ENCODE assay signal across 10 cellular contexts in genomic region chr19:5718032-5718578, GRCh38. TPM values are rescaled to one million over a fixed set of nuclear protein-coding genes. Genes with fewer than 3 reads are reported as not detected.
DNase-seq lines count a peak whose midpoint lies in the region; ATAC-seq, FAIRE-seq and TF ChIP-seq lines count a peak whose summit lies in the region.
"Had no signal": no experiment of that assay in that cellular context is flagged by ENCODE, and none has a peak within 500 bp of the region (broad histone marks: within the 10 kb centered on the region; RNA-seq: fewer than 3 reads in every experiment).

No MANE protein-coding gene starts in this region.

- ATAC-seq in GM21786 (IDR thresholded peaks at IDR 0.05; ENCODE audit: unreplicated experiment) (no peak), HG02973 (IDR thresholded peaks at IDR 0.05; ENCODE audit: unreplicated experiment) (no peak)

- WGBS in smooth muscle cell (ENCODE audit: low lambda C conversion rate), result 32% methylated on average over 14 of the region's 14 CpGs

- H3K79me2 ChIP-seq in SU-DHL-6 (ENCODE audit: insufficient read depth, low read length), result peaks cover 59% of the 10 kb centered on the region
- peaks cover 48% of the 10 kb centered on the region for H3K79me2 ChIP-seq in endothelial cell of umbilical vein (ENCODE audit: control insufficient read depth, insufficient read depth, low read length)
- peaks cover 51% of the 10 kb centered on the region for H3K79me2 ChIP-seq in smooth muscle cell (ENCODE audit: low read depth)

- peaks cover 12% of the 10 kb centered on the region for H4K20me1 ChIP-seq in SU-DHL-6 (ENCODE audit: low read depth, low read length)
- H4K20me1 ChIP-seq in endothelial cell of umbilical vein (replicated peaks; ENCODE audit: control insufficient read depth, extremely low read depth, insufficient read depth, low read length), result no peaks in the 10 kb centered on the region
- H4K20me1 ChIP-seq in smooth muscle cell (ENCODE audit: low read depth), result peaks cover 52% of the 10 kb centered on the region

- CTCF ChIA-PET in endothelial cell of umbilical vein (lab: Charles Lee), result interaction anchor here (1.2 to 1.4 kb wide), 2 partner anchors 27 to 28 kb away, joined by 3 to 6 read pairs; partner anchors contain the start of gene RPL36

- H3K27ac ChIP-seq in SU-DHL-6 (ENCODE audit: low read depth, low read length), result peak overlapping the region; percentile 64
- H3K27ac ChIP-seq in endothelial cell of umbilical vein (ENCODE audit: insufficient read depth, low read depth, low read length), result peak overlapping the region; percentile 85
- peak overlapping the region; percentile 98 for H3K27ac ChIP-seq in smooth muscle cell (ENCODE audit: low read depth)

- FAIRE-seq in endothelial cell of umbilical vein (lab: Jason Lieb, UNC), result no peak

- H3K36me3 ChIP-seq in SU-DHL-6 (ENCODE audit: low read length) (peaks cover 6% of the 10 kb centered on the region; the same call in 1 of the 2 replicates), endothelial cell of umbilical vein (ENCODE audit: control insufficient read depth in 2 of 2, extremely low read depth in 1 of 2, insufficient read depth in 2 of 2, low read length in 2 of 2) (peaks cover 0 to 4% of the 10 kb centered on the region in 2 experiments), smooth muscle cell (ENCODE audit: low read depth) (no peaks in the 10 kb centered on the region)

- H3K4me2 ChIP-seq in SU-DHL-6 (ENCODE audit: low read depth, low read length, poor library complexity, severe bottlenecking) (peak overlapping the region; percentile 85), endothelial cell of umbilical vein (ENCODE audit: insufficient read depth, low read length) (peak overlapping the region; percentile 91), smooth muscle cell (peak overlapping the region; percentile 96)

- DNase-seq in GM12865 (ENCODE audit: low read depth) (no peak), endothelial cell of umbilical vein (ENCODE audit: low read depth, low spot score) (no peak), smooth muscle cell (lab: John Stamatoyannopoulos, UW; ENCODE audit: unreplicated experiment) (no peak), NCI-H345 treated with DMSO at 0.1 percent for 48 hours (lab: John Stamatoyannopoulos, UW; ENCODE audit: unreplicated experiment) (no peak), NCI-H2227 (lab: John Stamatoyannopoulos, UW; ENCODE audit: unreplicated experiment) (no peak)

- no peaks in the 10 kb centered on the region for H3K9me2 ChIP-seq in SU-DHL-6 (replicated peaks; ENCODE audit: insufficient read depth, low read length)

- H3F3A ChIP-seq in SU-DHL-6 (ENCODE audit: insufficient read depth) (no peaks in the 10 kb centered on the region), smooth muscle cell (ENCODE audit: low read depth) (peaks cover 12% of the 10 kb centered on the region)

- dilution Hi-C loops in endothelial cell of umbilical vein (cut with MboI; ENCODE audit: extremely low pct_ligation_motif_present, low sequenced_read_pairs), result no loop called here

- H3K4me3 ChIP-seq in GM12865 (ENCODE audit: low read depth, low read length), result peak overlapping the region; percentile 73
- peak overlapping the region; percentile 81 for H3K4me3 ChIP-seq in SU-DHL-6 (ENCODE audit: insufficient read depth, low read length, poor library complexity, severe bottlenecking)
- peak overlapping the region in 1 of 3 experiments; percentile 79 for H3K4me3 ChIP-seq in endothelial cell of umbilical vein (replicated peaks in 1 of 3; ENCODE audit: insufficient read depth in 1 of 3, low read depth in 1 of 3, low read length in 3 of 3)
- peak overlapping the region; percentile 64 for H3K4me3 ChIP-seq in smooth muscle cell

- no peak overlapping the region for H2AFZ ChIP-seq in SU-DHL-6 (ENCODE audit: low read depth, low read length, severe bottlenecking)
- no peak overlapping the region for H2AFZ ChIP-seq in endothelial cell of umbilical vein (ENCODE audit: low read depth, low read length)
- no peak overlapping the region for H2AFZ ChIP-seq in smooth muscle cell (ENCODE audit: low read depth)

- H3K9me3 ChIP-seq in SU-DHL-6 (ENCODE audit: insufficient read depth, low read length) (no peaks in the 10 kb centered on the region), endothelial cell of umbilical vein (replicated peaks; ENCODE audit: control insufficient read depth, insufficient read depth, low read length) (no peaks in the 10 kb centered on the region), smooth muscle cell (replicated peaks; ENCODE audit: low read depth) (no peaks in the 10 kb centered on the region)

- H3K27me3 ChIP-seq in SU-DHL-6 (ENCODE audit: low read length), result no peaks in the 10 kb centered on the region
- no peaks in the 10 kb centered on the region for H3K27me3 ChIP-seq in endothelial cell of umbilical vein (ENCODE audit: control insufficient read depth in 2 of 2, insufficient read depth in 2 of 2, low read length in 2 of 2)
- H3K27me3 ChIP-seq in smooth muscle cell (ENCODE audit: low read depth), result no peaks in the 10 kb centered on the region

- intact Hi-C loops in endothelial cell of umbilical vein (cut with micrococcal nuclease), result no loop called here

- POLR2A ChIA-PET in endothelial cell of umbilical vein (lab: Charles Lee), result no interaction called here

- no peak for TF ChIP-seq POLR2A in endothelial cell of umbilical vein (IDR thresholded peaks at IDR 0.05; ENCODE audit: low read depth, low read length)

- BruUV-seq in endothelial cell of umbilical vein (replicated peaks; lab: Mats Ljungman, UMichigan), result no TSS peak

- H3K9ac ChIP-seq in SU-DHL-6 (ENCODE audit: low read length) (peak overlapping the region; percentile 87), endothelial cell of umbilical vein (replicated peaks; ENCODE audit: extremely low read depth, insufficient read depth, low read length) (peak overlapping the region; percentile 81), smooth muscle cell (ENCODE audit: low read depth) (peak overlapping the region; percentile 94)

- H3K4me1 ChIP-seq in endothelial cell of umbilical vein (ENCODE audit: control insufficient read depth, extremely low read depth, insufficient read depth, low read length) (peaks cover 15% of the 10 kb centered on the region), smooth muscle cell (ENCODE audit: low read depth) (peaks cover 10% of the 10 kb centered on the region)

- no peaks in the 10 kb centered on the region for H3K9me1 ChIP-seq in endothelial cell of umbilical vein (replicated peaks; ENCODE audit: control insufficient read depth, extremely low read depth, insufficient read depth, low read length)

- TF ChIP-seq CTCF in GM12865 (IDR thresholded peaks at IDR 0.05; ENCODE audit: insufficient read depth, low read depth, low read length, missing control alignments) (no peak), SU-DHL-6 (IDR thresholded peaks at IDR 0.05; ENCODE audit: insufficient read depth, low read length, poor library complexity, severe bottlenecking) (no peak), endothelial cell of umbilical vein (IDR thresholded peaks at IDR 0.05; ENCODE audit: extremely low read depth in 1 of 2, insufficient read depth in 1 of 2, low read depth in 1 of 2, low read length in 2 of 2) (no peak), smooth muscle cell (IDR thresholded peaks at IDR 0.05; ENCODE audit: borderline replicate concordance, insufficient read depth, poor library complexity, severe bottlenecking) (no peak)

RNA-seq across cellular contexts. Expression of gene LONP1, which starts 1.8 kb away (rescaled TPM):
- total RNA-seq in endothelial cell of umbilical vein (95.1 and 95.7 TPM in 2 replicates), smooth muscle cell (30.2 and 31.6 TPM in 2 replicates)
- polyA plus RNA-seq in endothelial cell of umbilical vein (70.0 and 89.2 TPM in 2 replicates), smooth muscle cell (67.7 and 82.6 TPM in 2 replicates)
- polyA plus RNA-seq in endothelial cell of umbilical vein (2011; cell fraction: cytosol; rRNA removed), result 41.1 and 58.7 TPM in 2 replicates
- polyA plus RNA-seq in endothelial cell of umbilical vein (2011; cell fraction: nucleus; rRNA removed), result 98.8 and 102 TPM in 2 replicates
- 50.8 and 65.0 TPM in 2 replicates for polyA plus RNA-seq in endothelial cell of umbilical vein (2012)
- polyA minus RNA-seq in endothelial cell of umbilical vein, result 35.4 and 48.9 TPM in 2 replicates
- polyA minus RNA-seq in endothelial cell of umbilical vein (2011; cell fraction: cytosol; rRNA and poly(A)+ RNA removed), result 67.5 TPM
- 23.9 and 39.0 TPM in 2 replicates for polyA minus RNA-seq in endothelial cell of umbilical vein (2011; cell fraction: nucleus; rRNA and poly(A)+ RNA removed)

RNA-seq across cellular contexts. Expression of gene CATSPERD, which starts 2.3 kb away (rescaled TPM):
- not detected in 2 replicates for total RNA-seq in endothelial cell of umbilical vein
- polyA plus RNA-seq in endothelial cell of umbilical vein, result not detected in 2 replicates
- polyA plus RNA-seq in endothelial cell of umbilical vein (2011; cell fraction: cytosol; rRNA removed), result not detected in 2 replicates
- not detected in 2 replicates for polyA plus RNA-seq in endothelial cell of umbilical vein (2011; cell fraction: nucleus; rRNA removed)
- polyA plus RNA-seq in endothelial cell of umbilical vein (2012), result not detected in 2 replicates
- not detected in 2 replicates for polyA minus RNA-seq in endothelial cell of umbilical vein
- polyA minus RNA-seq in endothelial cell of umbilical vein (2011; cell fraction: cytosol; rRNA and poly(A)+ RNA removed), result not detected
- polyA minus RNA-seq in endothelial cell of umbilical vein (2011; cell fraction: nucleus; rRNA and poly(A)+ RNA removed), result not detected in 2 replicates
- not detected in 2 replicates for total RNA-seq in smooth muscle cell
- polyA plus RNA-seq in smooth muscle cell, result not detected in 2 replicates
- total RNA-seq: HT-29, lung microvascular endothelial cell had no signal

RNA-seq across cellular contexts. Expression of gene RPL36, which starts 28.0 kb away (rescaled TPM):
- total RNA-seq in endothelial cell of umbilical vein (944 and 1,033 TPM in 2 replicates), smooth muscle cell (591 and 641 TPM in 2 replicates)
- polyA plus RNA-seq in endothelial cell of umbilical vein (835 and 1,084 TPM in 2 replicates), smooth muscle cell (1,079 and 1,182 TPM in 2 replicates)
- 561 and 877 TPM in 2 replicates for polyA plus RNA-seq in endothelial cell of umbilical vein (2011; cell fraction: cytosol; rRNA removed)
- 224 and 232 TPM in 2 replicates for polyA plus RNA-seq in endothelial cell of umbilical vein (2011; cell fraction: nucleus; rRNA removed)
- 1,177 and 1,852 TPM in 2 replicates for polyA plus RNA-seq in endothelial cell of umbilical vein (2012)
- polyA minus RNA-seq in endothelial cell of umbilical vein, result 208 and 264 TPM in 2 replicates
- polyA minus RNA-seq in endothelial cell of umbilical vein (2011; cell fraction: cytosol; rRNA and poly(A)+ RNA removed), result 889 TPM
- 50.3 and 106 TPM in 2 replicates for polyA minus RNA-seq in endothelial cell of umbilical vein (2011; cell fraction: nucleus; rRNA and poly(A)+ RNA removed)

RNA-seq across cellular contexts. Expression of gene HSD11B1L, which starts 37.3 kb away (rescaled TPM):
- total RNA-seq in endothelial cell of umbilical vein (4.4 and 5.0 TPM in 2 replicates), smooth muscle cell (10.3 and 28.0 TPM in 2 replicates)
- polyA plus RNA-seq in endothelial cell of umbilical vein (9.1 and 10.2 TPM in 2 replicates), smooth muscle cell (28.4 and 28.5 TPM in 2 replicates)
- 4.9 and 6.1 TPM in 2 replicates for polyA plus RNA-seq in endothelial cell of umbilical vein (2011; cell fraction: cytosol; rRNA removed)
- polyA plus RNA-seq in endothelial cell of umbilical vein (2011; cell fraction: nucleus; rRNA removed), result 4.1 and 4.4 TPM in 2 replicates
- polyA plus RNA-seq in endothelial cell of umbilical vein (2012), result 4.2 and 11.2 TPM in 2 replicates
- 2.0 and 2.1 TPM in 2 replicates for polyA minus RNA-seq in endothelial cell of umbilical vein
- not detected for polyA minus RNA-seq in endothelial cell of umbilical vein (2011; cell fraction: cytosol; rRNA and poly(A)+ RNA removed)
- polyA minus RNA-seq in endothelial cell of umbilical vein (2011; cell fraction: nucleus; rRNA and poly(A)+ RNA removed), result 2.3 TPM in 1 of 2 replicates, not detected in the other

RNA-seq across cellular contexts. Expression of gene MICOS13, which starts 37.8 kb away (rescaled TPM):
- total RNA-seq in endothelial cell of umbilical vein, result 53.0 and 55.3 TPM in 2 replicates
- 86.1 and 115 TPM in 2 replicates for polyA plus RNA-seq in endothelial cell of umbilical vein
- polyA plus RNA-seq in endothelial cell of umbilical vein (2011; cell fraction: cytosol; rRNA removed), result 38.6 and 56.1 TPM in 2 replicates
- polyA plus RNA-seq in endothelial cell of umbilical vein (2011; cell fraction: nucleus; rRNA removed), result 12.5 and 16.9 TPM in 2 replicates
- polyA plus RNA-seq in endothelial cell of umbilical vein (2012), result 41.0 and 68.2 TPM in 2 replicates
- 11.8 and 15.2 TPM in 2 replicates for polyA minus RNA-seq in endothelial cell of umbilical vein
- polyA minus RNA-seq in endothelial cell of umbilical vein (2011; cell fraction: cytosol; rRNA and poly(A)+ RNA removed), result 14.3 TPM
- 2.9 and 4.7 TPM in 2 replicates for polyA minus RNA-seq in endothelial cell of umbilical vein (2011; cell fraction: nucleus; rRNA and poly(A)+ RNA removed)
- 29.8 and 45.2 TPM in 2 replicates for total RNA-seq in smooth muscle cell
- polyA plus RNA-seq in smooth muscle cell, result 143 and 151 TPM in 2 replicates
